In genomic region chr9:105191508-105192118, GRCh38 we compare ENCODE assay signal across 11 cellular contexts. TPM values are rescaled to one million over a fixed set of nuclear protein-coding genes. Genes with fewer than 3 reads are reported as not detected.
DNase-seq lines count a peak whose midpoint lies in the region; ATAC-seq and TF ChIP-seq lines count a peak whose summit lies in the region.
"Had no signal": no experiment of that assay in that cellular context is flagged by ENCODE, and none has a peak within 500 bp of the region (broad histone marks: within the 10 kb centered on the region; RNA-seq: fewer than 3 reads in every experiment).

No MANE protein-coding gene starts in this region.

- H3K27me3 ChIP-seq in Peyer's patch (no peaks in the 10 kb centered on the region), Karpas-422 (ENCODE audit: low read length) (no peaks in the 10 kb centered on the region)
- H3K27me3 ChIP-seq: heart left ventricle had no signal

- no peak overlapping the region for H3K4me2 ChIP-seq in Karpas-422 (ENCODE audit: low read depth, low read length, poor library complexity, severe bottlenecking)

- H3K36me3 ChIP-seq in Peyer's patch (no peaks in the 10 kb centered on the region), Karpas-422 (ENCODE audit: insufficient read depth, low read length) (no peaks in the 10 kb centered on the region)
- H3K36me3 ChIP-seq: heart left ventricle had no signal

- no peaks in the 10 kb centered on the region for H3K79me2 ChIP-seq in Karpas-422 (ENCODE audit: low read length)
- H3K79me2 ChIP-seq: parathyroid adenoma had no signal

- no peak overlapping the region for H3K9ac ChIP-seq in Karpas-422 (ENCODE audit: low read length)
- H3K9ac ChIP-seq: parathyroid adenoma had no signal

- TF ChIP-seq CTCF in choroid plexus epithelial cell (conservative IDR thresholded peaks at IDR 0.05; ENCODE audit: low read depth, low read length), result no peak
- no peak for TF ChIP-seq CTCF in Peyer's patch (IDR thresholded peaks at IDR 0.05)

- H3K4me3 ChIP-seq in choroid plexus epithelial cell (ENCODE audit: low read depth, low read length), result no peak overlapping the region
- no peak overlapping the region for H3K4me3 ChIP-seq in Peyer's patch
- no peak overlapping the region for H3K4me3 ChIP-seq in Karpas-422 (ENCODE audit: low read length)
- H3K4me3 ChIP-seq: heart left ventricle had no signal

- H3K4me1 ChIP-seq in Peyer's patch, result no peaks in the 10 kb centered on the region
- H3K4me1 ChIP-seq in Karpas-422 (ENCODE audit: low read length), result no peaks in the 10 kb centered on the region
- H3K4me1 ChIP-seq: parathyroid adenoma had no signal

- no peaks in the 10 kb centered on the region for H3K9me2 ChIP-seq in Karpas-422 (replicated peaks; ENCODE audit: insufficient read depth, low read length)

- peak; percentile 13 for DNase-seq in AG08396 (ENCODE audit: low spot score)
- peak; percentile 19 for DNase-seq in HT-29 (ENCODE audit: low spot score)
- peak; percentile 70 for DNase-seq in choroid plexus epithelial cell (ENCODE audit: low read depth)
- DNase-seq in activated CD4-positive, CD25-positive, alpha-beta regulatory T cell treated with anti-CD3 and anti-CD28 coated beads, Interleukin-2, amount 50 U/mL, for 72 hours, result no peak
- no peak for DNase-seq in Peyer's patch
- DNase-seq in Karpas-422, result no peak
- DNase-seq in NCI-H510A treated with DMSO at 0.1 percent for 48 hours (lab: John Stamatoyannopoulos, UW), result no peak
- DNase-seq: heart left ventricle; stimulated activated naive CD8-positive, alpha-beta T cell treated with anti-CD3 and anti-CD28 coated beads, Interleukin-15, amount 100 ng/mL, for 72 hours had no signal

- no peak overlapping the region for H3K27ac ChIP-seq in Peyer's patch
- no peak overlapping the region for H3K27ac ChIP-seq in Karpas-422 (ENCODE audit: low read length)
- H3K27ac ChIP-seq: heart left ventricle, parathyroid adenoma had no signal

- H2AFZ ChIP-seq in Karpas-422 (ENCODE audit: low read length), result no peak overlapping the region
- H2AFZ ChIP-seq: parathyroid adenoma had no signal

- ATAC-seq in GM19467 (IDR thresholded peaks at IDR 0.05; ENCODE audit: unreplicated experiment), result peak; percentile 72
- ATAC-seq: stimulated activated naive CD8-positive, alpha-beta T cell treated with anti-CD3 and anti-CD28 coated beads, Interleukin-15, amount 100 ng/mL, for 72 hours had no signal

- H3K9me3 ChIP-seq in Peyer's patch, result no peaks in the 10 kb centered on the region
- H3K9me3 ChIP-seq in Karpas-422 (ENCODE audit: low read length), result no peaks in the 10 kb centered on the region
- H3K9me3 ChIP-seq: heart left ventricle had no signal

- no peaks in the 10 kb centered on the region for H4K20me1 ChIP-seq in Karpas-422 (ENCODE audit: insufficient read depth, low read depth, low read length)

- TF ChIP-seq POLR2A in Peyer's patch (IDR thresholded peaks at IDR 0.05), result no peak

RNA-seq across cellular contexts. Expression of gene SLC44A1, which starts 52.8 kb away (rescaled TPM):
- 37.3 and 43.7 TPM in 2 replicates for total RNA-seq in HT-29 (2014; rRNA removed; shearing (Covaris generic))
- 10 to 100 TPM in 3 of 4 donors, 1 to 10 TPM in 1; 9.9 to 53.8 (median 40.8) TPM for total RNA-seq in Peyer's patch
- total RNA-seq in Karpas-422 (2014; rRNA removed; shearing (Covaris generic); ENCODE audit: low replicate concordance), result 3.2 and 3.7 TPM in 2 replicates

Comparison
In these comparisons a context has a peak if more than half of its experiments do, and no peak if none do; other contexts are left out.
1. DNase-seq: peak in AG08396 (single experiment), HT-29 (single experiment) and choroid plexus epithelial cell (single experiment); none in activated CD4-positive, CD25-positive, alpha-beta regulatory T cell treated with anti-CD3 and anti-CD28 coated beads, Interleukin-2, amount 50 U/mL, for 72 hours (single experiment), Peyer's patch (0 of 3), Karpas-422 (single experiment) and NCI-H510A treated with DMSO at 0.1 percent for 48 hours (single experiment).